In the genomic region with DNA sequence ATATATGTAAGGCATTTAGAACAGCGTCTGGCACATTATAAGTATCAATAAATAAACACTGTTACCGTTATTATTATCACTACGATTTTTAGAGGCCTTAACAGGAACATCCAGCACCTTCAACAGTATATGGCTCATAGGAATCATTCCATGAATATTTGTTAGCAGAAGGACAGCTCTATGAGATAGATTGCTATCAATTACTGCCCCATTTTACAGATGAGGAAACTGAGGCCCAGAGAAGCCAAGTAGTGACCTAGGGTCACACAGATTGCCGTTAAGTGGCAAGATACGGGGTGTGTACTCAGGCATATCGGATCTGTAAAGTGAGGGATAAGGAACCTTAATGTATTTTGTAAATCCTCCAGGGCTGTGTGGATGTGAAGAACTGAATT, we compare ENCODE assay signal across 9 cellular contexts. TPM values are rescaled to one million over a fixed set of nuclear protein-coding genes. Genes with fewer than 3 reads are reported as not detected.
DNase-seq lines count a peak whose midpoint lies in the region; ATAC-seq and TF ChIP-seq lines count a peak whose summit lies in the region.
"Had no signal": no experiment of that assay in that cellular context is flagged by ENCODE, and none has a peak within 500 bp of the region (broad histone marks: within the 10 kb centered on the region; RNA-seq: fewer than 3 reads in every experiment).

No MANE protein-coding gene starts in this region.

- DNase-seq in Calu3 = no peak
- no peak for DNase-seq in RWPE2 (ENCODE audit: low spot score)
- no peak for DNase-seq in trophoblast cell
- no peak for DNase-seq in NCI-H2081 treated with DMSO at 0.1 percent for 48 hours (lab: John Stamatoyannopoulos, UW)
- no peak for DNase-seq in NCI-H187 treated with DMSO at 0.1 percent for 48 hours (lab: John Stamatoyannopoulos, UW)

- H2AFZ ChIP-seq in trophoblast cell (ENCODE audit: insufficient read depth, low read length, poor library complexity) = peak overlapping the region; percentile 55

- H3K4me3 ChIP-seq in RWPE2 (ENCODE audit: severe bottlenecking) (peak overlapping the region; percentile 87), esophagus (ENCODE audit: low read depth in 1 of 2, low read length in 2 of 2) (peak overlapping the region; percentile 77), trophoblast cell (ENCODE audit: low read depth, low read length) (peak overlapping the region; percentile 97)

- no peak overlapping the region for H3K14ac ChIP-seq in trophoblast cell (ENCODE audit: low read length)

- H3K27me3 Mint-ChIP-seq in Calu3 (ENCODE audit: unreplicated experiment) = no peaks in the 10 kb centered on the region

- H3K4ac ChIP-seq in trophoblast cell (ENCODE audit: low read depth, low read length) = no peak overlapping the region

- peak overlapping the region; percentile 54 for H4K12ac ChIP-seq in trophoblast cell (ENCODE audit: low read depth, low read length)

- H4K91ac ChIP-seq in trophoblast cell (ENCODE audit: low read depth, low read length) = peak overlapping the region; percentile 64

- no peak overlapping the region for H2BK5ac ChIP-seq in trophoblast cell (ENCODE audit: low read depth, low read length, poor library complexity)

- H3K79me2 ChIP-seq in trophoblast cell (ENCODE audit: control insufficient read depth, insufficient read depth, low read length, poor library complexity) = peaks cover 5% of the 10 kb centered on the region

- H3K9me3 Mint-ChIP-seq in Calu3 (ENCODE audit: low read depth, unreplicated experiment) = no peaks in the 10 kb centered on the region

- no peak overlapping the region for H2AK5ac ChIP-seq in trophoblast cell (ENCODE audit: low read length)

- H3K23ac ChIP-seq in trophoblast cell (ENCODE audit: low read length) = no peak overlapping the region

- H3K27ac Mint-ChIP-seq in Calu3 (ENCODE audit: unreplicated experiment) = peak overlapping the region; percentile 88

- H3K79me1 ChIP-seq in trophoblast cell (ENCODE audit: low read length) = peaks cover 7% of the 10 kb centered on the region

- H2BK12ac ChIP-seq in trophoblast cell (ENCODE audit: low read length) = no peak overlapping the region

- no peaks in the 10 kb centered on the region for H3K27me3 ChIP-seq in RWPE2 (ENCODE audit: insufficient read depth, poor library complexity, severe bottlenecking)
- no peaks in the 10 kb centered on the region for H3K27me3 ChIP-seq in esophagus (ENCODE audit: control insufficient read depth in 1 of 2, insufficient read depth in 2 of 2, low read length in 2 of 2)
- no peaks in the 10 kb centered on the region for H3K27me3 ChIP-seq in trophoblast cell (ENCODE audit: insufficient read depth, low read length)

- H3K4me1 ChIP-seq in RWPE2 (ENCODE audit: insufficient read depth, poor library complexity, severe bottlenecking) (peaks cover 5% of the 10 kb centered on the region), esophagus (ENCODE audit: control insufficient read depth in 2 of 2, insufficient read depth in 2 of 2, low read length in 1 of 2) (peaks cover 0 to 2% of the 10 kb centered on the region in 2 donors), trophoblast cell (ENCODE audit: control insufficient read depth in 1 of 2, insufficient read depth in 2 of 2, low read length in 2 of 2) (peaks cover 3 to 7% of the 10 kb centered on the region in 2 experiments)

- peak overlapping the region; percentile 78 for H3K4me2 ChIP-seq in trophoblast cell (ENCODE audit: low read length)

- BruUV-seq in Calu3 (replicated peaks; lab: Mats Ljungman, UMichigan) = TSS peak; percentile 96

- H3K18ac ChIP-seq in trophoblast cell (ENCODE audit: low read length) = no peak overlapping the region

- TF ChIP-seq CTCF in Calu3 (IDR thresholded peaks at IDR 0.05; ENCODE audit: unreplicated experiment) (no peak), RWPE2 (IDR thresholded peaks at IDR 0.05; ENCODE audit: poor library complexity, severe bottlenecking) (no peak)

- peak overlapping the region; percentile 62 for H3K27ac ChIP-seq in RWPE2 (ENCODE audit: poor library complexity, severe bottlenecking)
- H3K27ac ChIP-seq in esophagus (ENCODE audit: low read depth in 2 of 2, low read length in 1 of 2) = peak overlapping the region; percentile 18 to 45
- no peak overlapping the region for H3K27ac ChIP-seq in trophoblast cell (ENCODE audit: low read depth, low read length)

- ATAC-seq in RWPE2 (ENCODE audit: low read depth) (no peak), GM21515 (IDR thresholded peaks at IDR 0.05; ENCODE audit: unreplicated experiment) (no peak), HG03354 (IDR thresholded peaks at IDR 0.05; ENCODE audit: poor library complexity, severe bottlenecking, unreplicated experiment) (no peak)

- CTCF ChIA-PET in Calu3 (lab: Charles Lee) = interaction anchor here (0.9 to 2.3 kb wide), 4 partner anchors 49 to 192 kb away, joined by 3 to 32 read pairs (median 4); partner anchors contain the start of gene RHOF

- H3K9ac ChIP-seq in trophoblast cell (ENCODE audit: low read length) = no peak overlapping the region

- H2BK120ac ChIP-seq in trophoblast cell (ENCODE audit: insufficient read depth, low read length, poor library complexity) = no peak overlapping the region

- H3K36me3 ChIP-seq in RWPE2 (ENCODE audit: low read depth) (peaks cover 14% of the 10 kb centered on the region), esophagus (ENCODE audit: control insufficient read depth in 2 of 2, insufficient read depth in 2 of 2, low read length in 1 of 2) (peaks cover 0 to under 1% of the 10 kb centered on the region in 2 donors), trophoblast cell (ENCODE audit: control insufficient read depth in 1 of 2, insufficient read depth in 2 of 2, low read length in 2 of 2) (peaks cover 2 to 3% of the 10 kb centered on the region in 2 experiments)

- intact Hi-C loops in Calu3 (cut with micrococcal nuclease; ENCODE audit: unreplicated experiment) = loop anchor here (1.0 kb wide), 1 partner anchor 91 kb away; no protein-coding TSS in a partner anchor

- H3K4me3 Mint-ChIP-seq in Calu3 (ENCODE audit: low read depth, unreplicated experiment) = peak overlapping the region; percentile 95

- no peaks in the 10 kb centered on the region for H3K9me3 ChIP-seq in RWPE2 (ENCODE audit: severe bottlenecking)
- H3K9me3 ChIP-seq in esophagus (ENCODE audit: control insufficient read depth in 2 of 2, insufficient read depth in 1 of 2, low read depth in 1 of 2, low read length in 1 of 2) = no peaks in the 10 kb centered on the region
- H3K9me3 ChIP-seq in trophoblast cell (ENCODE audit: insufficient read depth, low read depth, low read length) = no peaks in the 10 kb centered on the region

- H3K4me1 Mint-ChIP-seq in Calu3 (ENCODE audit: low read depth, unreplicated experiment) = peaks cover 8% of the 10 kb centered on the region

- peak overlapping the region; percentile 75 for H4K8ac ChIP-seq in trophoblast cell (ENCODE audit: low read depth, low read length)

- WGBS in esophagus, 2 donors = 47 to 56% methylated on average over 6 of the region's 6 CpGs
- WGBS in trophoblast cell (ENCODE audit: extremely low coverage, insufficient coverage, insufficient read length) = no CpG with 5 or more reads among the region's 6 CpGs

- peaks cover 33% of the 10 kb centered on the region for H3K36me3 Mint-ChIP-seq in Calu3 (ENCODE audit: insufficient read depth, unreplicated experiment)

RNA-seq across cellular contexts. Expression of gene PSMD9, which starts 0.5 kb away (rescaled TPM):
- total RNA-seq in Calu3 (2022) = 66.0 and 68.3 TPM in 2 replicates
- 10 to 100 TPM; 18.3 to 88.2 TPM for polyA plus RNA-seq in esophagus
- polyA plus RNA-seq in trophoblast cell (2013) = 45.6 and 47.7 TPM in 2 replicates

RNA-seq across cellular contexts. Expression of gene HPD, which starts 29.4 kb away (rescaled TPM):
- not detected in 2 replicates for total RNA-seq in Calu3 (2022)
- under 1 TPM; 0.29 to 0.31 TPM for polyA plus RNA-seq in esophagus
- 2.5 TPM in 2 replicates for polyA plus RNA-seq in trophoblast cell (2013)
- total RNA-seq: pulmonary artery endothelial cell had no signal

RNA-seq across cellular contexts. Expression of gene CFAP251, which starts 30.3 kb away (rescaled TPM):
- total RNA-seq in Calu3 (2022) = 3.8 and 5.0 TPM in 2 replicates
- under 1 TPM; 0.33 to 0.42 TPM for polyA plus RNA-seq in esophagus
- polyA plus RNA-seq in trophoblast cell (2013) = 3.4 and 3.9 TPM in 2 replicates
